In the genomic region with DNA sequence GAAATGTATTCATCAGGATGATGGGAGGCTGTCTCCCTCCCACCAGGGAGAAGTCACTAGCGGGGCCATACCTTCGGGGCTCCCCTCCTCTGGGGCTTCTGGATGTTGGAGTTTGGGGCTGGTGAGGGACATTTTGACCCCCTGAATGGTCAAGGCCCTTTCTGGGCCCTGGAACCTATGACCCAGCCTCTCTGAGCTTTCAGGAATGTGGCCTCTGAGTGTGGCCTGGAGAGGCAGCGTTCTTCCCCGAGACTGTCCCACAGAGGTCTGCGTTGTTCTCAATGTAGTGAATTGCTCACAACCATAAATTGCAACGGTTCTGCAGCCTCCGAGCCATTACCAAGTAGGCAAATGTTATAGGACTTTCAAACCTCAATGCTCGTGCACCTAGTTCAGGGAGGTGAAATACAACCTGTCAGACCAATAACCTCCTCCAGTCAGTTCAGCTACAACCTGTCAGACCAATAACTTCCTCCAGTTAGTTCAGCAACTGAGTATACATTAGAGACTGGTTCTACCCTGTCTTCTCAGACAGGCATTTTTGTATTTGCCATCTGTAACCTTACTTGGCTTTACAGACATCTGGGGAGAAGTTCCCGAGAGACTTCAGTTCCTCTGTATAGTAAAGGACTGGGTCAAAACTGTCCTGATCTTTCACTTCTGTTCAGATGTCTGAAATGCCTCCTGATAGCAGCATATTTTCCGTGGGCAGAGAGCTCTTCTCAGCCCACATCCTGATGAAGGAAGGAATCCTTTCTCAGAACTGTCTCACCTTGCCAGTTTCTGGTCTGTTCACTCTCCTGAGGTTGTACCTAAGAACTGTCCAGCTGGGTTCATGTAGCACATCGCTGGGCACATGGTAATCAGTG, we compare ENCODE assay signal across 12 cellular contexts. TPM values are rescaled to one million over a fixed set of nuclear protein-coding genes. Genes with fewer than 3 reads are reported as not detected.
DNase-seq lines count a peak whose midpoint lies in the region; ATAC-seq lines count a peak whose summit lies in the region.
"Had no signal": no experiment of that assay in that cellular context is flagged by ENCODE, and none has a peak within 500 bp of the region (broad histone marks: within the 10 kb centered on the region; RNA-seq: fewer than 3 reads in every experiment).

No MANE protein-coding gene starts in this region.

- H3K27ac ChIP-seq in stomach smooth muscle (ENCODE audit: low read length): peak overlapping the region; percentile 49

- peaks cover 29% of the 10 kb centered on the region for H3K36me3 Mint-ChIP-seq in activated CD8-positive, alpha-beta T cell treated with anti-CD3 and anti-CD28 coated beads, Interleukin-2, amount 10 ng/mL, durations not matched to agents 7 days and 5 days (ENCODE audit: low read depth)
- H3K36me3 Mint-ChIP-seq in immature natural killer cell: peaks cover 11 to 26% (median 16%) of the 10 kb centered on the region in 3 donors

- ATAC-seq in HG03460 (IDR thresholded peaks at IDR 0.05; ENCODE audit: unreplicated experiment) (peak; percentile 56), HG03097 (IDR thresholded peaks at IDR 0.05; ENCODE audit: low FRiP score, unreplicated experiment) (no peak), GM18519 (IDR thresholded peaks at IDR 0.05; ENCODE audit: low FRiP score, unreplicated experiment) (no peak)
- peak; percentile 65 for ATAC-seq in activated CD8-positive, alpha-beta T cell treated with anti-CD3 and anti-CD28 coated beads, Interleukin-2, amount 10 ng/mL, durations not matched to agents 7 days and 5 days

- H3K4me3 ChIP-seq in stomach smooth muscle (ENCODE audit: low read length in 2 of 2): no peak overlapping the region

- no peaks in the 10 kb centered on the region for H3K9me3 ChIP-seq in stomach smooth muscle (ENCODE audit: control insufficient read depth in 2 of 2, low read length in 2 of 2)
- H3K9me3 ChIP-seq: SK-N-SH had no signal

- H3K4me3 Mint-ChIP-seq in activated CD8-positive, alpha-beta T cell treated with anti-CD3 and anti-CD28 coated beads, Interleukin-2, amount 10 ng/mL, durations not matched to agents 7 days and 5 days: peak overlapping the region; percentile 21
- no peak overlapping the region for H3K4me3 Mint-ChIP-seq in immature natural killer cell

- CTCF ChIA-PET in activated CD8-positive, alpha-beta T cell treated with anti-CD3 and anti-CD28 coated beads, Interleukin-2, amount 10 ng/mL, durations not matched to agents 7 days and 5 days (lab: Charles Lee): interaction anchor here (1.0 to 3.4 kb wide), 4 partner anchors 18 to 93 kb away, joined by 3 to 14 read pairs (median 4); no protein-coding TSS in a partner anchor

- H3K27me3 ChIP-seq in stomach smooth muscle (ENCODE audit: control insufficient read depth in 1 of 2, insufficient read depth in 2 of 2, low read length in 2 of 2): no peaks in the 10 kb centered on the region

- H3K9me3 Mint-ChIP-seq in activated CD8-positive, alpha-beta T cell treated with anti-CD3 and anti-CD28 coated beads, Interleukin-2, amount 10 ng/mL, durations not matched to agents 7 days and 5 days (ENCODE audit: insufficient read depth): no peaks in the 10 kb centered on the region
- H3K9me3 Mint-ChIP-seq in immature natural killer cell: no peaks in the 10 kb centered on the region

- peaks cover 68% of the 10 kb centered on the region for H3K4me1 Mint-ChIP-seq in activated CD8-positive, alpha-beta T cell treated with anti-CD3 and anti-CD28 coated beads, Interleukin-2, amount 10 ng/mL, durations not matched to agents 7 days and 5 days (ENCODE audit: low read depth)
- peaks cover 25 to 52% of the 10 kb centered on the region in 2 donors for H3K4me1 Mint-ChIP-seq in immature natural killer cell

- H3K27me3 Mint-ChIP-seq in activated CD8-positive, alpha-beta T cell treated with anti-CD3 and anti-CD28 coated beads, Interleukin-2, amount 10 ng/mL, durations not matched to agents 7 days and 5 days (ENCODE audit: low read depth): no peaks in the 10 kb centered on the region
- H3K27me3 Mint-ChIP-seq in immature natural killer cell (ENCODE audit: low read depth in 3 of 3): peaks cover 2 to 6% (median 4%) of the 10 kb centered on the region in 3 donors

- peaks cover 68% of the 10 kb centered on the region for H3K4me1 ChIP-seq in stomach smooth muscle (ENCODE audit: control insufficient read depth, insufficient read depth, low read length)

- no peak for DNase-seq in activated CD8-positive, alpha-beta T cell treated with anti-CD3 and anti-CD28 coated beads, Interleukin-2, amount 10 ng/mL, durations not matched to agents 7 days and 5 days
- DNase-seq in immature natural killer cell (no peak), DMS79 (lab: John Stamatoyannopoulos, UW) (no peak)
- DNase-seq: dermis blood vessel endothelial cell; GF-D8; NCI-H2171; SK-N-SH; stimulated activated CD4-positive, alpha-beta T cell treated with anti-CD3 and anti-CD28 coated beads, Interleukin-4, amount 100 ng/mL, for 4 hours had no signal

- H3K27ac Mint-ChIP-seq in activated CD8-positive, alpha-beta T cell treated with anti-CD3 and anti-CD28 coated beads, Interleukin-2, amount 10 ng/mL, durations not matched to agents 7 days and 5 days: peak overlapping the region; percentile 68
- peak overlapping the region in 4 of 6 donors; percentile 4 to 41 (median 14) for H3K27ac Mint-ChIP-seq in immature natural killer cell

- no peak overlapping the region for H3K9ac ChIP-seq in stomach smooth muscle (ENCODE audit: low read length in 2 of 2)
- H3K9ac ChIP-seq: SK-N-SH had no signal

- H3K36me3 ChIP-seq in stomach smooth muscle (ENCODE audit: control insufficient read depth in 2 of 2, insufficient read depth in 2 of 2, low read length in 2 of 2): peaks cover 0 to 8% of the 10 kb centered on the region in 2 donors

- POLR2A ChIA-PET in activated CD8-positive, alpha-beta T cell treated with anti-CD3 and anti-CD28 coated beads, Interleukin-2, amount 10 ng/mL, durations not matched to agents 7 days and 5 days (lab: Charles Lee): interaction anchor here (0.7 to 1.5 kb wide), 4 partner anchors 8 to 135 kb away, joined by 3 to 5 read pairs (median 3); no protein-coding TSS in a partner anchor

RNA-seq across cellular contexts. Expression of a gene that starts 34.1 kb away (rescaled TPM):
- 10 to 100 TPM; 34.9 to 37.5 TPM for total RNA-seq in activated CD8-positive, alpha-beta T cell treated with anti-CD3 and anti-CD28 coated beads, Interleukin-2, amount 10 ng/mL, durations not matched to agents 7 days and 5 days
- 10 to 100 TPM in 2 of 3 donors, 1 to 10 TPM in 1; 7.0 to 35.0 (median 10.1) TPM for polyA plus RNA-seq in immature natural killer cell

Comparison
In these comparisons a context has a peak if more than half of its experiments do, and no peak if none do; other contexts are left out.
1. ATAC-seq: peak in HG03460 (single experiment) and activated CD8-positive, alpha-beta T cell treated with anti-CD3 and anti-CD28 coated beads, Interleukin-2, amount 10 ng/mL, durations not matched to agents 7 days and 5 days (single experiment); none in HG03097 (single experiment) and GM18519 (single experiment).